1 cellular context compared by ENCODE assay signal in genomic region chr2:200124665-200125341, GRCh38.
TF ChIP-seq lines count a peak whose summit lies in the region.

No MANE protein-coding gene starts in this region.

TF ChIP-seq in HepG2, 621 proteins besides CTCF, POLR2A, EP300 and RAD21 (continued from another document and continues in another):
- TF ChIP-seq AHDC1 (CRISPR knock-in tag; IDR thresholded peaks at IDR 0.05; ENCODE audit: borderline replicate concordance) (peak; percentile 69; the same call in 1 of the 2 replicates), DR1 (CRISPR knock-in tag; IDR thresholded peaks at IDR 0.05) (0 out of 2 replicates have a peak, but pooled peaks have one; percentile 1), EEA1 (CRISPR knock-in tag; IDR thresholded peaks at IDR 0.05; ENCODE audit: borderline replicate concordance) (0 out of 2 replicates have a peak, but pooled peaks have one; percentile 45), RXRB (CRISPR knock-in tag; IDR thresholded peaks at IDR 0.05; ENCODE audit: borderline replicate concordance) (peak; percentile 47; the same call in 1 of the 2 replicates), ZNF776 (CRISPR knock-in tag; IDR thresholded peaks at IDR 0.05) (0 out of 2 replicates have a peak, but pooled peaks have one; percentile 7), ZNF572 (CRISPR knock-in tag; IDR thresholded peaks at IDR 0.05) (peak; percentile 50; the same call in 1 of the 2 replicates), HNF4A (CRISPR knock-in tag; IDR thresholded peaks at IDR 0.05) (peak; percentile 34), ZNF512B (CRISPR knock-in tag; IDR thresholded peaks at IDR 0.05; ENCODE audit: borderline replicate concordance) (peak; percentile 35; the same call in 1 of the 2 replicates), MXD4 (CRISPR knock-in tag; IDR thresholded peaks at IDR 0.05) (0 out of 2 replicates have a peak, but pooled peaks have one; percentile 16), ZGPAT (CRISPR knock-in tag; IDR thresholded peaks at IDR 0.05) (0 out of 2 replicates have a peak, but pooled peaks have one; percentile 18), THYN1 (CRISPR knock-in tag; IDR thresholded peaks at IDR 0.05; ENCODE audit: borderline replicate concordance, low read depth) (peak; percentile 77; the same call in 1 of the 2 replicates), ZSCAN5A (CRISPR knock-in tag; IDR thresholded peaks at IDR 0.05; ENCODE audit: borderline replicate concordance) (peak; percentile 61; the same call in 1 of the 2 replicates), SALL1 (CRISPR knock-in tag; IDR thresholded peaks at IDR 0.05) (peak; percentile 37; the same call in 1 of the 2 replicates), ZNF761 (CRISPR knock-in tag; conservative IDR thresholded peaks at IDR 0.05) (peak; percentile 47; the same call in 1 of the 2 replicates), ZNF512 (CRISPR knock-in tag; IDR thresholded peaks at IDR 0.05) (0 out of 2 replicates have a peak, but pooled peaks have one; percentile 24), KDM6A (CRISPR knock-in tag; IDR thresholded peaks at IDR 0.05; ENCODE audit: low read depth) (0 out of 2 replicates have a peak, but pooled peaks have one; percentile 7), ZMYM3 (CRISPR knock-in tag; IDR thresholded peaks at IDR 0.05) (peak; percentile 47; the same call in 1 of the 2 replicates), RARA (CRISPR knock-in tag; IDR thresholded peaks at IDR 0.05) (peak; percentile 56), MYPOP (CRISPR knock-in tag; IDR thresholded peaks at IDR 0.05) (0 out of 2 replicates have a peak, but pooled peaks have one; percentile 39), GMEB1 (CRISPR knock-in tag; IDR thresholded peaks at IDR 0.05; ENCODE audit: borderline replicate concordance) (peak; percentile 38; the same call in 1 of the 2 replicates), HNF1A (IDR thresholded peaks at IDR 0.05; ENCODE audit: low read depth) (peak; percentile 81), HNF1A (CRISPR knock-in tag; IDR thresholded peaks at IDR 0.05; ENCODE audit: borderline replicate concordance) (peak; percentile 84; the same call in 1 of the 2 replicates), TARDBP (CRISPR knock-in tag; IDR thresholded peaks at IDR 0.05) (peak; percentile 75), HNF1B (CRISPR knock-in tag; IDR thresholded peaks at IDR 0.05) (peak; percentile 92), ZBTB20 (CRISPR knock-in tag; IDR thresholded peaks at IDR 0.05; ENCODE audit: borderline replicate concordance, low read depth) (peak; percentile 98; the same call in 1 of the 2 replicates), MIER2 (CRISPR knock-in tag; IDR thresholded peaks at IDR 0.05) (0 out of 2 replicates have a peak, but pooled peaks have one; percentile 22)
